In the genomic region with DNA sequence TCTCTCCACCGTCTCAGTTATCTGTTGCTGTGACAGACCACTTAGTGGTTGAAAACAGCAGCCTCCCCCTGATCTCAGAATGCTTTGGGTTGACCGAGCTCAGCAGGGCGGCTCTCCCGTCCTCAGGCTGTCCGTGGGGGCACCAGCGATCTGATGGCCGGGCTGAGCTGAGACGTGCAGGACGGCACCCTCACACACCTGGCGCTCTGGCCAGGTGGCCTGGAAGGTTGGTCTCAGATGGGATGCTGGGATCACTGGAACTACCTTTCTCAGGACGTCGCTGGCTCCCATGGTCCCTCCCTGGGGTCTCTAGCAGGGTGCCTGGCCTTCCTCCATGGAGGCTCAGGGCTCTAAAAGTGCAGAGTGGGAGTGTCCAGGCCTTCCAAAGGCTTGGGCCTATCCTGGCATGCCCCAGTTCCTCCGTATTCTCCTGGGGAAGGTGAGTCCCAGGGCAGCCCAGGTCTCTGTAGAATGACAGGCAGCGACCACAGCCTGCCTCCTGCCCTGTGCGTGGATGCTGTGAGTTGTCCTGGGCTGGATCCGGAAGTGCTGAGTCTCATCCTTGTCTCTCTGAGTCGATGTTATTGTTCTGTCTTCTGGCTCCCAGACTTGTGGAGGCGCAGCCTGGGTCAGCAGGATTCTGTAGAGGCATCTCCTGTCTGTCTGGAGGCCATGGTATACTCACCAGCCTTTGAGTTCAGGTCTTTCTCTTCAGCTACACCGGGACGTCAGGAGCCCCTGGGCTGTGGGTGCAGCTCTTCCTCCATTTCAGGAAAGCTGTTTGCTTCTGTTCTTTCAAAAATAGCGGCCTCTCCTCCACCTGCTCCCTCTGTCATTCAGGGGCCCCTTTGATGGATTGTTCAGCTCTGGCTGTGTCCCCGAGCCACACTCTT, we compare ENCODE assay signal across 15 cellular contexts. TPM values are rescaled to one million over a fixed set of nuclear protein-coding genes. Genes with fewer than 3 reads are reported as not detected.
DNase-seq lines count a peak whose midpoint lies in the region; ATAC-seq and TF ChIP-seq lines count a peak whose summit lies in the region.
"Had no signal": no experiment of that assay in that cellular context is flagged by ENCODE, and none has a peak within 500 bp of the region (broad histone marks: within the 10 kb centered on the region; RNA-seq: fewer than 3 reads in every experiment).

No MANE protein-coding gene starts in this region.

- intact Hi-C loops in Right ventricle myocardium superior (cut with DNase I), result no loop called here
- intact Hi-C loops in heart right ventricle (cut with DNase I), result loop anchor here in 3 of 10 donors (2.0 to 10.0 kb wide), 3 partner anchors 67 to 260 kb away; no protein-coding TSS in a partner anchor

- DNase-seq in Right ventricle myocardium superior (peak; percentile 30), heart right ventricle (no peak), naive B cell (no peak), NCI-H2227 (lab: John Stamatoyannopoulos, UW; ENCODE audit: unreplicated experiment) (no peak), HT-29 (ENCODE audit: low spot score) (no peak), retina (no peak), NCI-H2227 treated with DMSO at 0.1 percent for 48 hours (lab: John Stamatoyannopoulos, UW) (no peak)
- peak; percentile 24 for DNase-seq in activated naive CD8-positive, alpha-beta T cell treated with anti-CD3 and anti-CD28 coated beads, Interleukin-2, amount 10 ng/mL, durations not matched to agents 7 days and 5 days
- DNase-seq: activated CD4-positive, alpha-beta T cell treated with anti-CD3 and anti-CD28 coated beads, Interleukin-2, amount 10 ng/mL, durations not matched to agents 24 days and 14 days; NCI-H1092 treated with DMSO at 0.1 percent for 48 hours; NCI-H446; PC-9; substantia nigra had no signal

- no peaks in the 10 kb centered on the region for H3K27me3 ChIP-seq in heart right ventricle
- H3K27me3 ChIP-seq: pancreas had no signal

- ATAC-seq in Right ventricle myocardium superior (ENCODE audit: poor library complexity) (no peak), heart right ventricle (no peak), naive B cell (ENCODE audit: low read depth in 2 of 2) (no peak)
- no peak for ATAC-seq in activated naive CD8-positive, alpha-beta T cell treated with anti-CD3 and anti-CD28 coated beads, Interleukin-2, amount 10 ng/mL, durations not matched to agents 7 days and 5 days (ENCODE audit: low read depth)
- ATAC-seq: pancreas had no signal

- no peaks in the 10 kb centered on the region for H3K27me3 Mint-ChIP-seq in activated naive CD8-positive, alpha-beta T cell treated with anti-CD3 and anti-CD28 coated beads, Interleukin-2, amount 10 ng/mL, durations not matched to agents 7 days and 5 days
- H3K27me3 Mint-ChIP-seq in naive B cell, result no peaks in the 10 kb centered on the region

- peaks cover 0 to 4% (median 0%) of the 10 kb centered on the region in 11 donors for H3K9me3 ChIP-seq in heart right ventricle
- H3K9me3 ChIP-seq: pancreas had no signal

- H3K9me3 Mint-ChIP-seq in activated naive CD8-positive, alpha-beta T cell treated with anti-CD3 and anti-CD28 coated beads, Interleukin-2, amount 10 ng/mL, durations not matched to agents 7 days and 5 days, result no peaks in the 10 kb centered on the region
- H3K9me3 Mint-ChIP-seq in naive B cell, result no peaks in the 10 kb centered on the region
- H3K9me3 Mint-ChIP-seq: activated CD4-positive, alpha-beta T cell treated with anti-CD3 and anti-CD28 coated beads, Interleukin-2, amount 10 ng/mL, durations not matched to agents 24 days and 14 days; T-helper 1 cell treated with Interleukin-12 subunit alpha and Interleukin-12 subunit beta and Interleukin-4 antibody, amounts not matched to agents 30 μg/mL and 1 μg/mL, for 36 hours had no signal

- no peak overlapping the region for H3K27ac Mint-ChIP-seq in activated naive CD8-positive, alpha-beta T cell treated with anti-CD3 and anti-CD28 coated beads, Interleukin-2, amount 10 ng/mL, durations not matched to agents 7 days and 5 days
- H3K27ac Mint-ChIP-seq in naive B cell, result peak overlapping the region; percentile 66 to 93 (median 80)
- H3K27ac Mint-ChIP-seq: activated CD4-positive, alpha-beta T cell treated with anti-CD3 and anti-CD28 coated beads, Interleukin-2, amount 10 ng/mL, durations not matched to agents 24 days and 14 days; T-helper 1 cell treated with Interleukin-12 subunit alpha and Interleukin-12 subunit beta and Interleukin-4 antibody, amounts not matched to agents 30 μg/mL and 1 μg/mL, for 36 hours had no signal

- WGBS in heart right ventricle, 2 donors, result 85 to 88% methylated on average over 22 of the region's 22 CpGs

- peaks cover 18% of the 10 kb centered on the region for H3K4me1 Mint-ChIP-seq in activated naive CD8-positive, alpha-beta T cell treated with anti-CD3 and anti-CD28 coated beads, Interleukin-2, amount 10 ng/mL, durations not matched to agents 7 days and 5 days
- peaks cover 8 to 21% (median 15%) of the 10 kb centered on the region in 3 donors for H3K4me1 Mint-ChIP-seq in naive B cell

- no peak for TF ChIP-seq CTCF in heart right ventricle (IDR thresholded peaks at IDR 0.05)

- no peak overlapping the region for H3K4me3 Mint-ChIP-seq in activated naive CD8-positive, alpha-beta T cell treated with anti-CD3 and anti-CD28 coated beads, Interleukin-2, amount 10 ng/mL, durations not matched to agents 7 days and 5 days
- peak overlapping the region in 2 of 8 donors; percentile 41 to 61 for H3K4me3 Mint-ChIP-seq in naive B cell
- H3K4me3 Mint-ChIP-seq: activated CD4-positive, alpha-beta T cell treated with anti-CD3 and anti-CD28 coated beads, Interleukin-2, amount 10 ng/mL, durations not matched to agents 24 days and 14 days; T-helper 1 cell treated with Interleukin-12 subunit alpha and Interleukin-12 subunit beta and Interleukin-4 antibody, amounts not matched to agents 30 μg/mL and 1 μg/mL, for 36 hours had no signal

- POLR2A ChIA-PET in activated naive CD8-positive, alpha-beta T cell treated with anti-CD3 and anti-CD28 coated beads, Interleukin-2, amount 10 ng/mL, durations not matched to agents 7 days and 5 days (lab: Charles Lee), result interaction anchor here (1.6 kb wide), 1 partner anchor 62 kb away, joined by 5 read pairs; no protein-coding TSS in a partner anchor

- peaks cover 1% of the 10 kb centered on the region for H3K36me3 Mint-ChIP-seq in activated naive CD8-positive, alpha-beta T cell treated with anti-CD3 and anti-CD28 coated beads, Interleukin-2, amount 10 ng/mL, durations not matched to agents 7 days and 5 days
- no peaks in the 10 kb centered on the region for H3K36me3 Mint-ChIP-seq in naive B cell

- no peaks in the 10 kb centered on the region for H3K36me3 ChIP-seq in heart right ventricle
- H3K36me3 ChIP-seq: pancreas had no signal

- H3K27ac ChIP-seq in heart right ventricle, result no peak overlapping the region
- H3K27ac ChIP-seq: pancreas, PC-9 had no signal

- no peak overlapping the region for H3K4me3 ChIP-seq in heart right ventricle
- H3K4me3 ChIP-seq: pancreas, PC-9 had no signal

- H3K4me1 ChIP-seq in heart right ventricle, result peaks cover 3 to 25% (median 12%) of the 10 kb centered on the region in 9 donors

RNA-seq across cellular contexts. Expression of gene PWWP2B, which starts 12.1 kb away (rescaled TPM):
- total RNA-seq in Right ventricle myocardium superior, result 23.0 TPM
- total RNA-seq in heart right ventricle, result 10 to 100 TPM; 11.1 to 21.3 (median 15.1) TPM
- polyA plus RNA-seq in heart right ventricle, result 10 to 100 TPM; 11.9 to 15.3 TPM
- total RNA-seq in activated naive CD8-positive, alpha-beta T cell treated with anti-CD3 and anti-CD28 coated beads, Interleukin-2, amount 10 ng/mL, durations not matched to agents 7 days and 5 days, result 10 to 100 TPM; 16.6 to 17.1 TPM
- 10 to 100 TPM in 1 of 6 donors, 1 to 10 TPM in 5; 3.3 to 10.3 (median 6.2) TPM for polyA plus RNA-seq in naive B cell (ENCODE audit: low read depth in 6 of 6)
- 73.4 and 79.9 TPM in 2 replicates for total RNA-seq in HT-29 (2014; rRNA removed; shearing (Covaris generic))

RNA-seq across cellular contexts. Expression of gene LRRC27, which starts 52.9 kb away (rescaled TPM):
- total RNA-seq in Right ventricle myocardium superior (3.9 TPM), heart right ventricle (1 to 10 TPM; 3.0 to 8.1 (median 4.7) TPM)
- polyA plus RNA-seq in heart right ventricle (1 to 10 TPM; 3.5 to 6.0 TPM), naive B cell (ENCODE audit: low read depth in 6 of 6) (10 to 100 TPM in 1 of 6 donors, 1 to 10 TPM in 5; 7.7 to 11.1 (median 8.7) TPM)
- total RNA-seq in activated naive CD8-positive, alpha-beta T cell treated with anti-CD3 and anti-CD28 coated beads, Interleukin-2, amount 10 ng/mL, durations not matched to agents 7 days and 5 days, result 1 to 10 TPM; 4.7 to 6.3 TPM
- 3.3 and 11.1 TPM in 2 replicates for total RNA-seq in HT-29 (2014; rRNA removed; shearing (Covaris generic))

Comparison
In these comparisons a context has a peak if more than half of its experiments do, and no peak if none do; other contexts are left out.
1. DNase-seq: peak in Right ventricle myocardium superior (single experiment) and activated naive CD8-positive, alpha-beta T cell treated with anti-CD3 and anti-CD28 coated beads, Interleukin-2, amount 10 ng/mL, durations not matched to agents 7 days and 5 days (single experiment); none in heart right ventricle (0 of 2), naive B cell (single experiment), NCI-H2227 (single experiment), HT-29 (single experiment), retina (single experiment) and NCI-H2227 treated with DMSO at 0.1 percent for 48 hours (single experiment).